ENCODE assay signal across 8 cellular contexts in genomic region chr12:2035421-2036080, GRCh38. TPM values are rescaled to one million over a fixed set of nuclear protein-coding genes. Genes with fewer than 3 reads are reported as not detected.
DNase-seq lines count a peak whose midpoint lies in the region; ATAC-seq and TF ChIP-seq lines count a peak whose summit lies in the region.

No MANE protein-coding gene starts in this region.

- H3K79me2 ChIP-seq in OCI-LY3 (ENCODE audit: low read length): no peaks in the 10 kb centered on the region

- intact Hi-C loops in lower leg skin (cut with DNase I; ENCODE audit: low total_unique reads): loop anchor here (10.0 kb wide), 1 partner anchor 549 kb away; no protein-coding TSS in a partner anchor

- H3K27me3 Mint-ChIP-seq in endodermal cell (ENCODE audit: insufficient read depth): peaks cover 88% of the 10 kb centered on the region

- H2AFZ ChIP-seq in OCI-LY3 (ENCODE audit: low read depth, low read length): peak overlapping the region; percentile 99

- H3K36me3 Mint-ChIP-seq in endodermal cell (ENCODE audit: low read depth): no peaks in the 10 kb centered on the region

- ATAC-seq in GM19035 (IDR thresholded peaks at IDR 0.05; ENCODE audit: unreplicated experiment): no peak

- H3K4me3 ChIP-seq in GM06990 (replicated peaks; ENCODE audit: low read depth, low read length) (peak overlapping the region; percentile 42), OCI-LY3 (ENCODE audit: low read length) (peak overlapping the region; percentile 84), endodermal cell (ENCODE audit: low read length) (peak overlapping the region; percentile 48), rectal smooth muscle tissue (ENCODE audit: low read length) (peak overlapping the region; percentile 49), lower leg skin (ENCODE audit: low read depth, poor library complexity, severe bottlenecking) (no peak overlapping the region)

- DNase-seq in GM06990 (ENCODE audit: extremely low read depth, insufficient read length) (no peak), endodermal cell (no peak), lower leg skin (ENCODE audit: low spot score in 2 of 2) (no peak), iPS-NIHi11 (ENCODE audit: low spot score) (no peak), medulla oblongata (ENCODE audit: extremely low spot score) (no peak)

- TF ChIP-seq CTCF in GM06990 (IDR thresholded peaks at IDR 0.05; ENCODE audit: insufficient read depth, low read length, poor library complexity, severe bottlenecking) (no peak), OCI-LY3 (IDR thresholded peaks at IDR 0.05; ENCODE audit: low read depth, low read length) (no peak), endodermal cell (conservative IDR thresholded peaks at IDR 0.05) (no peak), lower leg skin (IDR thresholded peaks at IDR 0.05) (no peak)

- H3K27me3 ChIP-seq in GM06990 (replicated peaks; ENCODE audit: control insufficient read depth, insufficient read depth, low read length) (no peaks in the 10 kb centered on the region; the same call in 1 of the 2 replicates), OCI-LY3 (ENCODE audit: low read depth, low read length) (peaks cover 88% of the 10 kb centered on the region), endodermal cell (ENCODE audit: control insufficient read depth, insufficient read depth, low read length, poor library complexity, severe bottlenecking) (peaks cover 70% of the 10 kb centered on the region), rectal smooth muscle tissue (ENCODE audit: control insufficient read depth, insufficient read depth, low read length) (no peaks in the 10 kb centered on the region)

- no peaks in the 10 kb centered on the region for H3K4me1 Mint-ChIP-seq in endodermal cell

- H3K36me3 ChIP-seq in GM06990 (ENCODE audit: control insufficient read depth, insufficient read depth, low read length): no peaks in the 10 kb centered on the region
- H3K36me3 ChIP-seq in OCI-LY3 (replicated peaks; ENCODE audit: low read depth, low read length): no peaks in the 10 kb centered on the region
- H3K36me3 ChIP-seq in endodermal cell (ENCODE audit: control insufficient read depth, insufficient read depth, low read length): no peaks in the 10 kb centered on the region
- no peaks in the 10 kb centered on the region for H3K36me3 ChIP-seq in rectal smooth muscle tissue (ENCODE audit: control insufficient read depth, insufficient read depth, low read length)

- peak overlapping the region; percentile 61 for H3K9ac ChIP-seq in OCI-LY3 (ENCODE audit: low read length)
- H3K9ac ChIP-seq in endodermal cell (ENCODE audit: extremely low read depth, low read length, poor library complexity, severe bottlenecking): no peak overlapping the region
- no peak overlapping the region for H3K9ac ChIP-seq in rectal smooth muscle tissue (ENCODE audit: low read length)

- H3K4me2 ChIP-seq in OCI-LY3 (ENCODE audit: low read length): peak overlapping the region; percentile 100

- no peak overlapping the region for H3K27ac ChIP-seq in OCI-LY3 (ENCODE audit: low read length)
- no peak overlapping the region for H3K27ac ChIP-seq in endodermal cell (ENCODE audit: low read depth, low read length)
- peak overlapping the region; percentile 27 for H3K27ac ChIP-seq in rectal smooth muscle tissue (ENCODE audit: low read depth, low read length)

- H3K4me3 Mint-ChIP-seq in endodermal cell: peak overlapping the region; percentile 38

- 82 to 93% methylated on average over 2 to 13 of the region's 15 CpGs for WGBS in endodermal cell (ENCODE audit: insufficient coverage in 1 of 2, insufficient read length in 1 of 2), 2 experiments
- 45 to 47% methylated on average over 15 of the region's 15 CpGs for WGBS in lower leg skin, 2 donors

- H3K9me3 ChIP-seq in OCI-LY3 (ENCODE audit: insufficient read depth, low read length) (no peaks in the 10 kb centered on the region), endodermal cell (ENCODE audit: control insufficient read depth, low read length) (no peaks in the 10 kb centered on the region)

- H4K20me1 ChIP-seq in OCI-LY3 (ENCODE audit: insufficient read depth, low read length): no peaks in the 10 kb centered on the region

- no peak for TF ChIP-seq POLR2A in lower leg skin (IDR thresholded peaks at IDR 0.05)

- H3K27ac Mint-ChIP-seq in endodermal cell: no peak overlapping the region

- H3K9me3 Mint-ChIP-seq in endodermal cell: no peaks in the 10 kb centered on the region

- H3K4me1 ChIP-seq in OCI-LY3 (ENCODE audit: low read length) (peaks cover 10% of the 10 kb centered on the region), endodermal cell (ENCODE audit: control insufficient read depth, insufficient read depth, low read length) (no peaks in the 10 kb centered on the region), rectal smooth muscle tissue (ENCODE audit: control insufficient read depth, insufficient read depth, low read length) (peaks cover 29% of the 10 kb centered on the region)

RNA-seq across cellular contexts. Expression of gene CACNA1C, which starts 17.2 kb away (rescaled TPM):
- total RNA-seq in endodermal cell (1 to 10 TPM in 1 of 2 donors, under 1 TPM in 1; 0.86 to 6.3 TPM), lower leg skin (1 to 10 TPM in 3 of 4 donors, under 1 TPM in 1; 0.38 to 2.4 (median 1.4) TPM)
- polyA plus RNA-seq in endodermal cell (2013, experiment 1 of 2): 1.3 TPM
- polyA plus RNA-seq in endodermal cell (2013, experiment 2 of 2): 2.6 TPM

RNA-seq across cellular contexts. Expression of gene DCP1B, which starts 31.3 kb away (rescaled TPM):
- 10 to 100 TPM; 18.3 to 35.4 TPM for total RNA-seq in endodermal cell
- 26.9 TPM for polyA plus RNA-seq in endodermal cell (2013, experiment 1 of 2)
- polyA plus RNA-seq in endodermal cell (2013, experiment 2 of 2): 25.0 TPM
- 10 to 100 TPM; 10.9 to 15.1 (median 13.5) TPM for total RNA-seq in lower leg skin
